2 cellular contexts compared by ENCODE assay signal in the genomic region with DNA sequence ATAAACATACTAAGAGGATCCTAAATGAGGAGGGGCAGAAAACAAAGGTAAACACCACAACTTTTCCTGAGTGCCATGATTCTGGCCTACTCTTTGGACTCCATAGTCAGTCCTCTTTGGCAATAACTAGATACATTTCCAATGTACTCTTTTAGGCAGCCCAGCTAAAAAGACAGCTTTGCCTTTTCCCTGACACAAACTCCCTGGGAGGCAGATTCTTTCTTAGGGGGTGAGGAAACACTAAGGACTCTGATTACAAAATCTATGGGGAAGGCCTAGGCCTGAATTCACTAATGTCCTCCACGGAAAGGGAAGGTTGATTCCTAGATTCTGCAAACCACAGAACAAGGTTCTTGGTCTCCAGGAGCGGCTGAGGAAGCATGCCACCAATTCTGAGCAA.
TF ChIP-seq lines count a peak whose summit lies in the region.

No MANE protein-coding gene starts in this region.

TF ChIP-seq in H1, 55 proteins besides CTCF, POLR2A, EP300 and RAD21:
- TF ChIP-seq TBP (IDR thresholded peaks at IDR 0.05; ENCODE audit: low read depth, low read length) (no peak), SUZ12 (IDR thresholded peaks at IDR 0.05; ENCODE audit: low read length) (no peak), CBX8 (IDR thresholded peaks at IDR 0.05; ENCODE audit: borderline replicate concordance, low read depth, low read length) (no peak), SIRT6 (IDR thresholded peaks at IDR 0.05; ENCODE audit: low read length) (no peak), TAF7 (optimal IDR thresholded peaks at IDR 0.05; ENCODE audit: borderline replicate concordance, low read depth, low read length) (no peak), RXRA (IDR thresholded peaks at IDR 0.05; ENCODE audit: insufficient read depth, low read depth, low read length) (no peak), SRF (IDR thresholded peaks at IDR 0.05; ENCODE audit: low read depth, low read length) (no peak), CHD1 (IDR thresholded peaks at IDR 0.05; ENCODE audit: low read depth, low read length) (no peak), FOSL1 (IDR thresholded peaks at IDR 0.05; ENCODE audit: insufficient read depth, low read depth, low read length) (no peak), YY1 (IDR thresholded peaks at IDR 0.05; ENCODE audit: low read depth, low read length) (no peak), CBX5 (IDR thresholded peaks at IDR 0.05; ENCODE audit: low read depth, low read length) (no peak), BCL11A (IDR thresholded peaks at IDR 0.05; ENCODE audit: low read depth in 2 of 2, low read length in 2 of 2) (no peak)
- TF ChIP-seq, protein P1, sequence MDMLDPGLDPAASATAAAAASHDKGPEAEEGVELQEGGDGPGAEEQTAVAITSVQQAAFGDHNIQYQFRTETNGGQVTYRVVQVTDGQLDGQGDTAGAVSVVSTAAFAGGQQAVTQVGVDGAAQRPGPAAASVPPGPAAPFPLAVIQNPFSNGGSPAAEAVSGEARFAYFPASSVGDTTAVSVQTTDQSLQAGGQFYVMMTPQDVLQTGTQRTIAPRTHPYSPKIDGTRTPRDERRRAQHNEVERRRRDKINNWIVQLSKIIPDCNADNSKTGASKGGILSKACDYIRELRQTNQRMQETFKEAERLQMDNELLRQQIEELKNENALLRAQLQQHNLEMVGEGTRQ (IDR thresholded peaks at IDR 0.05; ENCODE audit: low read length) = no peak

TF ChIP-seq in GM23338, 12 proteins besides CTCF, POLR2A, EP300 and RAD21:
- TF ChIP-seq, protein P2, sequence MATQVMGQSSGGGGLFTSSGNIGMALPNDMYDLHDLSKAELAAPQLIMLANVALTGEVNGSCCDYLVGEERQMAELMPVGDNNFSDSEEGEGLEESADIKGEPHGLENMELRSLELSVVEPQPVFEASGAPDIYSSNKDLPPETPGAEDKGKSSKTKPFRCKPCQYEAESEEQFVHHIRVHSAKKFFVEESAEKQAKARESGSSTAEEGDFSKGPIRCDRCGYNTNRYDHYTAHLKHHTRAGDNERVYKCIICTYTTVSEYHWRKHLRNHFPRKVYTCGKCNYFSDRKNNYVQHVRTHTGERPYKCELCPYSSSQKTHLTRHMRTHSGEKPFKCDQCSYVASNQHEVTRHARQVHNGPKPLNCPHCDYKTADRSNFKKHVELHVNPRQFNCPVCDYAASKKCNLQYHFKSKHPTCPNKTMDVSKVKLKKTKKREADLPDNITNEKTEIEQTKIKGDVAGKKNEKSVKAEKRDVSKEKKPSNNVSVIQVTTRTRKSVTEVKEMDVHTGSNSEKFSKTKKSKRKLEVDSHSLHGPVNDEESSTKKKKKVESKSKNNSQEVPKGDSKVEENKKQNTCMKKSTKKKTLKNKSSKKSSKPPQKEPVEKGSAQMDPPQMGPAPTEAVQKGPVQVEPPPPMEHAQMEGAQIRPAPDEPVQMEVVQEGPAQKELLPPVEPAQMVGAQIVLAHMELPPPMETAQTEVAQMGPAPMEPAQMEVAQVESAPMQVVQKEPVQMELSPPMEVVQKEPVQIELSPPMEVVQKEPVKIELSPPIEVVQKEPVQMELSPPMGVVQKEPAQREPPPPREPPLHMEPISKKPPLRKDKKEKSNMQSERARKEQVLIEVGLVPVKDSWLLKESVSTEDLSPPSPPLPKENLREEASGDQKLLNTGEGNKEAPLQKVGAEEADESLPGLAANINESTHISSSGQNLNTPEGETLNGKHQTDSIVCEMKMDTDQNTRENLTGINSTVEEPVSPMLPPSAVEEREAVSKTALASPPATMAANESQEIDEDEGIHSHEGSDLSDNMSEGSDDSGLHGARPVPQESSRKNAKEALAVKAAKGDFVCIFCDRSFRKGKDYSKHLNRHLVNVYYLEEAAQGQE (IDR thresholded peaks at IDR 0.05; ENCODE audit: unreplicated experiment) = no peak
- TF ChIP-seq, protein P3, sequence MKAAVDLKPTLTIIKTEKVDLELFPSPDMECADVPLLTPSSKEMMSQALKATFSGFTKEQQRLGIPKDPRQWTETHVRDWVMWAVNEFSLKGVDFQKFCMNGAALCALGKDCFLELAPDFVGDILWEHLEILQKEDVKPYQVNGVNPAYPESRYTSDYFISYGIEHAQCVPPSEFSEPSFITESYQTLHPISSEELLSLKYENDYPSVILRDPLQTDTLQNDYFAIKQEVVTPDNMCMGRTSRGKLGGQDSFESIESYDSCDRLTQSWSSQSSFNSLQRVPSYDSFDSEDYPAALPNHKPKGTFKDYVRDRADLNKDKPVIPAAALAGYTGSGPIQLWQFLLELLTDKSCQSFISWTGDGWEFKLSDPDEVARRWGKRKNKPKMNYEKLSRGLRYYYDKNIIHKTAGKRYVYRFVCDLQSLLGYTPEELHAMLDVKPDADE (IDR thresholded peaks at IDR 0.05) = no peak
- TF ChIP-seq NANOG (IDR thresholded peaks at IDR 0.05; ENCODE audit: borderline replicate concordance) (no peak), ZNF114 (CRISPR knock-in tag; IDR thresholded peaks at IDR 0.05) (no peak), STAT1 (IDR thresholded peaks at IDR 0.05; ENCODE audit: unreplicated experiment) (no peak), ZNF331 (CRISPR knock-in tag; IDR thresholded peaks at IDR 0.05; ENCODE audit: low read depth) (no peak), EZH2phosphoT487 (IDR thresholded peaks at IDR 0.05; ENCODE audit: unreplicated experiment) (no peak)
- TF ChIP-seq, protein P4, sequence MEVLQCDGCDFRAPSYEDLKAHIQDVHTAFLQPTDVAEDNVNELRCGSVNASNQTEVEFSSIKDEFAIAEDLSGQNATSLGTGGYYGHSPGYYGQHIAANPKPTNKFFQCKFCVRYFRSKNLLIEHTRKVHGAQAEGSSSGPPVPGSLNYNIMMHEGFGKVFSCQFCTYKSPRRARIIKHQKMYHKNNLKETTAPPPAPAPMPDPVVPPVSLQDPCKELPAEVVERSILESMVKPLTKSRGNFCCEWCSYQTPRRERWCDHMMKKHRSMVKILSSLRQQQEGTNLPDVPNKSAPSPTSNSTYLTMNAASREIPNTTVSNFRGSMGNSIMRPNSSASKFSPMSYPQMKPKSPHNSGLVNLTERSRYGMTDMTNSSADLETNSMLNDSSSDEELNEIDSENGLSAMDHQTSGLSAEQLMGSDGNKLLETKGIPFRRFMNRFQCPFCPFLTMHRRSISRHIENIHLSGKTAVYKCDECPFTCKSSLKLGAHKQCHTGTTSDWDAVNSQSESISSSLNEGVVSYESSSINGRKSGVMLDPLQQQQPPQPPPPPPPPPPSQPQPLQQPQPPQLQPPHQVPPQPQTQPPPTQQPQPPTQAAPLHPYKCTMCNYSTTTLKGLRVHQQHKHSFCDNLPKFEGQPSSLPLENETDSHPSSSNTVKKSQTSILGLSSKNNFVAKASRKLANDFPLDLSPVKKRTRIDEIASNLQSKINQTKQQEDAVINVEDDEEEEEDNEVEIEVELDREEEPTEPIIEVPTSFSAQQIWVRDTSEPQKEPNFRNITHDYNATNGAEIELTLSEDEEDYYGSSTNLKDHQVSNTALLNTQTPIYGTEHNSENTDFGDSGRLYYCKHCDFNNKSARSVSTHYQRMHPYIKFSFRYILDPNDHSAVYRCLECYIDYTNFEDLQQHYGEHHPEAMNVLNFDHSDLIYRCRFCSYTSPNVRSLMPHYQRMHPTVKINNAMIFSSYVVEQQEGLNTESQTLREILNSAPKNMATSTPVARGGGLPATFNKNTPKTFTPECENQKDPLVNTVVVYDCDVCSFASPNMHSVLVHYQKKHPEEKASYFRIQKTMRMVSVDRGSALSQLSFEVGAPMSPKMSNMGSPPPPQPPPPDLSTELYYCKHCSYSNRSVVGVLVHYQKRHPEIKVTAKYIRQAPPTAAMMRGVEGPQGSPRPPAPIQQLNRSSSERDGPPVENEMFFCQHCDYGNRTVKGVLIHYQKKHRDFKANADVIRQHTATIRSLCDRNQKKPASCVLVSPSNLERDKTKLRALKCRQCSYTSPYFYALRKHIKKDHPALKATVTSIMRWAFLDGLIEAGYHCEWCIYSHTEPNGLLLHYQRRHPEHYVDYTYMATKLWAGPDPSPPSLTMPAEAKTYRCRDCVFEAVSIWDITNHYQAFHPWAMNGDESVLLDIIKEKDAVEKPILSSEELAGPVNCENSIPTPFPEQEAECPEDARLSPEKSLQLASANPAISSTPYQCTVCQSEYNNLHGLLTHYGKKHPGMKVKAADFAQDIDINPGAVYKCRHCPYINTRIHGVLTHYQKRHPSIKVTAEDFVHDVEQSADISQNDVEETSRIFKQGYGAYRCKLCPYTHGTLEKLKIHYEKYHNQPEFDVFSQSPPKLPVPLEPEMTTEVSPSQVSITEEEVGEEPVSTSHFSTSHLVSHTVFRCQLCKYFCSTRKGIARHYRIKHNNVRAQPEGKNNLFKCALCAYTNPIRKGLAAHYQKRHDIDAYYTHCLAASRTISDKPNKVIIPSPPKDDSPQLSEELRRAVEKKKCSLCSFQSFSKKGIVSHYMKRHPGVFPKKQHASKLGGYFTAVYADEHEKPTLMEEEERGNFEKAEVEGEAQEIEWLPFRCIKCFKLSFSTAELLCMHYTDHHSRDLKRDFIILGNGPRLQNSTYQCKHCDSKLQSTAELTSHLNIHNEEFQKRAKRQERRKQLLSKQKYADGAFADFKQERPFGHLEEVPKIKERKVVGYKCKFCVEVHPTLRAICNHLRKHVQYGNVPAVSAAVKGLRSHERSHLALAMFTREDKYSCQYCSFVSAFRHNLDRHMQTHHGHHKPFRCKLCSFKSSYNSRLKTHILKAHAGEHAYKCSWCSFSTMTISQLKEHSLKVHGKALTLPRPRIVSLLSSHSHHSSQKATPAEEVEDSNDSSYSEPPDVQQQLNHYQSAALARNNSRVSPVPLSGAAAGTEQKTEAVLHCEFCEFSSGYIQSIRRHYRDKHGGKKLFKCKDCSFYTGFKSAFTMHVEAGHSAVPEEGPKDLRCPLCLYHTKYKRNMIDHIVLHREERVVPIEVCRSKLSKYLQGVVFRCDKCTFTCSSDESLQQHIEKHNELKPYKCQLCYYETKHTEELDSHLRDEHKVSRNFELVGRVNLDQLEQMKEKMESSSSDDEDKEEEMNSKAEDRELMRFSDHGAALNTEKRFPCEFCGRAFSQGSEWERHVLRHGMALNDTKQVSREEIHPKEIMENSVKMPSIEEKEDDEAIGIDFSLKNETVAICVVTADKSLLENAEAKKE (CRISPR knock-in tag; IDR thresholded peaks at IDR 0.05) = no peak
